8 cellular contexts compared by ENCODE assay signal in the genomic region with DNA sequence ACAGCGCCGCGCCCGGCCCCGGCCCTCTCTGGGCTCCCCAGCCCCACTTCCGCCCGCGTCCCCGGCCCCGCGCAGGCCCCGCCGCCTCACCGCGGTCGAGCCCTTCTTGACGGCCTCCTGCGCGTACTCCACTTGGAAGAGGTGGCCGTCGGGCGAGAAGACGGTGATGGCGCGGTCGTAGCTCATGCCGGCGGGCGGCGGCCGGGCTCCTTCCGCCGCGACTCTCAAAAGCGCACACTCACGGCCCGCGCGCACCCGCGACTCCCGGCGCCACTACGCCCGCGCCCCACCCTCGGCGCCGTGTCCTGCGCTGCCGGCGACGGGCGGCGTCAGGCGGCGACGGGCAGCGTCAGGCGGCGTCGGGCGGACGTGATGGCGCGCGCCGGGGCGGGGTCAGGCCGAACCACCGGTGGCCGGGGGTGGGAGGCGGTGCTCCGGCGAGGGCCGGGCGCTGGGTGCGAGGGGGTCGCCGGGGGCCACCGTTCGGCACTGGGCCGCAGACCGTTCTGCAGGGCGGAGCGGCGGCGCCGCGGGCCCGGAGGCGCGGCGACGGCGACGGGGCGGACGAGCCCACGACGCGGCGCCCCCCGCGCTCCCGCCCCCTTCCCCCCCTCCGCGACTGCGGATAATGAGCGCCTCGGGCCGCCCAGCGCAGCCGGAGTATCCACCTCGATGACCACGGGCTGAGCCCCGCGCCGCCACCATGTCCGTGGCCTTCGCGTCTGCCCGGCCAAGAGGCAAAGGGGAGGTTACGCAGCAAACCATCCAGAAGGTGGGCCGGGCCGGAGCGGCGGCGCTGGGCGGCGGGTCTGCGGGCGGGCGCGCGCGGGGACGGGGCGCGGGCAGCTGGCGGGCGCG. TPM values are rescaled to one million over a fixed set of nuclear protein-coding genes. Genes with fewer than 3 reads are reported as not detected.
DNase-seq lines count a peak whose midpoint lies in the region; ATAC-seq and TF ChIP-seq lines count a peak whose summit lies in the region.

A gene (minus strand): TSS at position 277 of the 858 bp plus-strand sequence. CDS start 91 bp downstream, at position 186.
A gene with protein sequence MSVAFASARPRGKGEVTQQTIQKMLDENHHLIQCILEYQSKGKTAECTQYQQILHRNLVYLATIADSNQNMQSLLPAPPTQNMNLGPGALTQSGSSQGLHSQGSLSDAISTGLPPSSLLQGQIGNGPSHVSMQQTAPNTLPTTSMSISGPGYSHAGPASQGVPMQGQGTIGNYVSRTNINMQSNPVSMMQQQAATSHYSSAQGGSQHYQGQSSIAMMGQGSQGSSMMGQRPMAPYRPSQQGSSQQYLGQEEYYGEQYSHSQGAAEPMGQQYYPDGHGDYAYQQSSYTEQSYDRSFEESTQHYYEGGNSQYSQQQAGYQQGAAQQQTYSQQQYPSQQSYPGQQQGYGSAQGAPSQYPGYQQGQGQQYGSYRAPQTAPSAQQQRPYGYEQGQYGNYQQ (plus strand): TSS at position 652 of the 858 bp plus-strand sequence. CDS start 52 bp downstream, at position 704.

- peak within 1 kb of the TSS; percentile 99 for H3K27ac ChIP-seq in BLaER1
- H3K27ac ChIP-seq in effector memory CD4-positive, alpha-beta T cell (ENCODE audit: insufficient read depth, low read length, poor library complexity, severe bottlenecking) = peak within 1 kb of the TSS; percentile 72
- peak within 1 kb of the TSS; percentile 64 for H3K27ac ChIP-seq in mesenchymal stem cell (ENCODE audit: low read length, poor library complexity, severe bottlenecking)

- peak; percentile 83 for ATAC-seq in HG03354 (IDR thresholded peaks at IDR 0.05; ENCODE audit: poor library complexity, severe bottlenecking, unreplicated experiment)
- peak; percentile 90 for ATAC-seq in activated CD8-positive, alpha-beta T cell treated with anti-CD3 and anti-CD28 coated beads for 36 hours

- peak within 1 kb of the TSS; percentile 97 to 98 for H3K18ac ChIP-seq in mesenchymal stem cell (ENCODE audit: low read depth in 1 of 2, low read length in 2 of 2)

- peak within 1 kb of the TSS; percentile 86 to 89 for H3K14ac ChIP-seq in mesenchymal stem cell (ENCODE audit: low read length in 2 of 2)

- H2BK120ac ChIP-seq in mesenchymal stem cell (ENCODE audit: low read depth, low read length) = peak within 1 kb of the TSS; percentile 100

- H3K9me3 ChIP-seq in BLaER1 = no peaks in the 10 kb centered on the region
- H3K9me3 ChIP-seq in effector memory CD4-positive, alpha-beta T cell (ENCODE audit: control insufficient read depth, low read length) = no peaks in the 10 kb centered on the region
- H3K9me3 ChIP-seq in mesenchymal stem cell (ENCODE audit: control insufficient read depth, low read length) = no peaks in the 10 kb centered on the region

- peak within 1 kb of the TSS; percentile 70 to 77 for H3K23ac ChIP-seq in mesenchymal stem cell (ENCODE audit: low read length in 2 of 2)

- peak within 1 kb of the TSS; percentile 98 for H4K8ac ChIP-seq in mesenchymal stem cell (ENCODE audit: low read length)

- H3K4me3 ChIP-seq in BLaER1 (peak within 1 kb of the TSS; percentile 98), mesenchymal stem cell (ENCODE audit: insufficient read depth in 1 of 2, low read depth in 1 of 2, low read length in 2 of 2) (peak within 1 kb of the TSS; percentile 91 to 93)
- H3K4me3 ChIP-seq in effector memory CD4-positive, alpha-beta T cell (ENCODE audit: insufficient read depth, low read depth, low read length, poor library complexity, severe bottlenecking) = peak within 1 kb of the TSS; percentile 72

- peak within 1 kb of the TSS; percentile 95 for H2BK15ac ChIP-seq in mesenchymal stem cell (ENCODE audit: low read depth, poor library complexity, severe bottlenecking)

- peak within 1 kb of the TSS; percentile 89 for H3K27ac Mint-ChIP-seq in activated CD8-positive, alpha-beta T cell treated with anti-CD3 and anti-CD28 coated beads for 36 hours

- H3K27me3 Mint-ChIP-seq in activated CD8-positive, alpha-beta T cell treated with anti-CD3 and anti-CD28 coated beads for 36 hours = no peaks in the 10 kb centered on the region

- TF ChIP-seq CTCF in activated CD8-positive, alpha-beta T cell treated with anti-CD3 and anti-CD28 coated beads for 36 hours (IDR thresholded peaks at IDR 0.05) = no peak

- TF ChIP-seq POLR2A in GM19099 (IDR thresholded peaks at IDR 0.05; ENCODE audit: extremely low read depth, insufficient read length, low read depth) = peak; percentile 84

- H3K4me1 ChIP-seq in BLaER1 = peaks cover 43% of the 10 kb centered on the region
- peaks cover 19% of the 10 kb centered on the region for H3K4me1 ChIP-seq in effector memory CD4-positive, alpha-beta T cell (ENCODE audit: control insufficient read depth, insufficient read depth, low read length, poor library complexity, severe bottlenecking)
- H3K4me1 ChIP-seq in mesenchymal stem cell (ENCODE audit: control insufficient read depth, insufficient read depth, low read depth, low read length) = peaks cover 21% of the 10 kb centered on the region

- peak within 1 kb of the TSS; percentile 85 to 99 for H2BK12ac ChIP-seq in mesenchymal stem cell (ENCODE audit: low read length in 2 of 2)

- H2AK5ac ChIP-seq in mesenchymal stem cell (ENCODE audit: low read length, severe bottlenecking) = no peak within 1 kb of the TSS

- H3K9me3 Mint-ChIP-seq in activated CD8-positive, alpha-beta T cell treated with anti-CD3 and anti-CD28 coated beads for 36 hours = no peaks in the 10 kb centered on the region

- peak; percentile 79 for DNase-seq in NCI-H526 treated with DMSO at 0.1 percent for 48 hours (lab: John Stamatoyannopoulos, UW)
- DNase-seq in activated CD8-positive, alpha-beta T cell treated with anti-CD3 and anti-CD28 coated beads for 36 hours = peak; percentile 85
- DNase-seq in effector memory CD4-positive, alpha-beta T cell = peak; percentile 64 to 75 (median 71)
- peak; percentile 85 for DNase-seq in mesenchymal stem cell
- DNase-seq in stimulated activated CD8-positive, alpha-beta memory T cell treated with anti-CD3 and anti-CD28 coated beads, Interleukin-12 subunit alpha, Interleukin-12 subunit beta, amount 100 ng/mL, for 24 hours (ENCODE audit: extremely low read depth) = peak; percentile 73

- peak within 1 kb of the TSS; percentile 84 for H3K4me3 Mint-ChIP-seq in activated CD8-positive, alpha-beta T cell treated with anti-CD3 and anti-CD28 coated beads for 36 hours

- peak within 1 kb of the TSS; percentile 84 for H2AFZ ChIP-seq in mesenchymal stem cell (ENCODE audit: low read depth, low read length)

- intact Hi-C loops in activated CD8-positive, alpha-beta T cell treated with anti-CD3 and anti-CD28 coated beads for 36 hours (cut with micrococcal nuclease) = no loop called here

- CTCF ChIA-PET in activated CD8-positive, alpha-beta T cell treated with anti-CD3 and anti-CD28 coated beads for 36 hours (lab: Charles Lee) = interaction anchor here (0.9 to 3.1 kb wide), 4 partner anchors 13 to 239 kb away, joined by 3 to 13 read pairs (median 6); no protein-coding TSS in a partner anchor

- H3K36me3 ChIP-seq in BLaER1 (peaks cover 46% of the 10 kb centered on the region), mesenchymal stem cell (ENCODE audit: control insufficient read depth in 1 of 2, insufficient read depth in 2 of 2, low read depth in 1 of 2, low read length in 2 of 2) (peaks cover 34 to 36% of the 10 kb centered on the region in 2 experiments)
- peaks cover 20% of the 10 kb centered on the region for H3K36me3 ChIP-seq in effector memory CD4-positive, alpha-beta T cell (ENCODE audit: control insufficient read depth, insufficient read depth, low read length)

- H3K4ac ChIP-seq in mesenchymal stem cell (ENCODE audit: low read depth in 1 of 2, low read length in 2 of 2) = peak within 1 kb of the TSS; percentile 84 to 99

- peaks cover 4% of the 10 kb centered on the region for H3K79me1 ChIP-seq in mesenchymal stem cell (replicated peaks; ENCODE audit: low read length, poor library complexity, severe bottlenecking)

- peaks cover 39% of the 10 kb centered on the region for H3K36me3 Mint-ChIP-seq in activated CD8-positive, alpha-beta T cell treated with anti-CD3 and anti-CD28 coated beads for 36 hours (ENCODE audit: low read depth)

- peak within 1 kb of the TSS; percentile 99 for H4K91ac ChIP-seq in mesenchymal stem cell (ENCODE audit: low read length)

- H4K20me1 ChIP-seq in BLaER1 = peaks cover 94% of the 10 kb centered on the region

- H3K9ac ChIP-seq in BLaER1 (peak within 1 kb of the TSS; percentile 99), mesenchymal stem cell (ENCODE audit: low read length) (peak within 1 kb of the TSS; percentile 96)

- H2BK5ac ChIP-seq in mesenchymal stem cell (ENCODE audit: low read depth, low read length, poor library complexity, severe bottlenecking) = peak within 1 kb of the TSS; percentile 100

- H3K4me1 Mint-ChIP-seq in activated CD8-positive, alpha-beta T cell treated with anti-CD3 and anti-CD28 coated beads for 36 hours (ENCODE audit: low read depth) = peaks cover 47% of the 10 kb centered on the region

- POLR2A ChIA-PET in activated CD8-positive, alpha-beta T cell treated with anti-CD3 and anti-CD28 coated beads for 36 hours (lab: Charles Lee) = interaction anchor here (0.6 to 3.1 kb wide), 6 partner anchors 14 to 78 kb away, joined by 3 to 13 read pairs (median 4); a partner anchor contains a TSS

- WGBS in mesenchymal stem cell = under 1% methylated on average over 52 of the region's 143 CpGs

- peak within 1 kb of the TSS; percentile 98 for H3K4me2 ChIP-seq in BLaER1
- H3K4me2 ChIP-seq in mesenchymal stem cell (ENCODE audit: low read length, poor library complexity, severe bottlenecking) = peak within 1 kb of the TSS; percentile 77

- H3K27me3 ChIP-seq in BLaER1 (no peaks in the 10 kb centered on the region), mesenchymal stem cell (ENCODE audit: control insufficient read depth in 1 of 2, insufficient read depth in 1 of 2, low read length in 2 of 2) (no peaks in the 10 kb centered on the region)
- no peaks in the 10 kb centered on the region for H3K27me3 ChIP-seq in effector memory CD4-positive, alpha-beta T cell (replicated peaks; ENCODE audit: control insufficient read depth, insufficient read depth, low read length, poor library complexity, severe bottlenecking)

RNA-seq across cellular contexts. Expression of the first gene that starts in this region (rescaled TPM):
- 100 to 1,000 TPM; 286 to 289 TPM for total RNA-seq in activated CD8-positive, alpha-beta T cell treated with anti-CD3 and anti-CD28 coated beads for 36 hours
- polyA plus RNA-seq in mesenchymal stem cell (2013, experiment 1 of 2) = 378 TPM
- 392 TPM for polyA plus RNA-seq in mesenchymal stem cell (2013, experiment 2 of 2)

RNA-seq across cellular contexts. Expression of the second gene that starts in this region (rescaled TPM):
- 10 to 100 TPM; 15.3 to 16.1 TPM for total RNA-seq in activated CD8-positive, alpha-beta T cell treated with anti-CD3 and anti-CD28 coated beads for 36 hours
- polyA plus RNA-seq in mesenchymal stem cell (2013, experiment 1 of 2) = 7.1 TPM
- 6.1 TPM for polyA plus RNA-seq in mesenchymal stem cell (2013, experiment 2 of 2)

Comparison
In these comparisons a context has a peak if more than half of its experiments do, and no peak if none do; other contexts are left out.
1. Peak in every context shown above with its lines: DNase-seq, ATAC-seq, H3K4me3 ChIP-seq and H3K27ac ChIP-seq.